26 cellular contexts compared by ENCODE assay signal in genomic region chr10:111083222-111084095, GRCh38. TPM values are rescaled to one million over a fixed set of nuclear protein-coding genes. Genes with fewer than 3 reads are reported as not detected.
DNase-seq lines count a peak whose midpoint lies in the region; ATAC-seq and TF ChIP-seq lines count a peak whose summit lies in the region.
"Had no signal": no experiment of that assay in that cellular context is flagged by ENCODE, and none has a peak within 500 bp of the region (broad histone marks: within the 10 kb centered on the region; RNA-seq: fewer than 3 reads in every experiment).

No MANE protein-coding gene starts in this region.

- H3K36me3 ChIP-seq in neural progenitor cell (no peaks in the 10 kb centered on the region), upper lobe of right lung (no peaks in the 10 kb centered on the region)
- H3K36me3 ChIP-seq: BLaER1 treated with 17β-estradiol and CSF1 and Interleukin-3, amounts not matched to agents 10 nM and 100 nM had no signal

- peak; percentile 7 for ATAC-seq in activated naive CD8-positive, alpha-beta T cell treated with anti-CD3 and anti-CD28 coated beads, Interleukin-2, amount 50 U/mL, for 24 hours
- ATAC-seq in upper lobe of right lung (peak; percentile 7), HG03045 (IDR thresholded peaks at IDR 0.05; ENCODE audit: unreplicated experiment) (no peak), HG03196 (IDR thresholded peaks at IDR 0.05; ENCODE audit: unreplicated experiment) (no peak)
- ATAC-seq: CD8-positive, alpha-beta T cell; GM12878; HCT116; HepG2; PC-3 had no signal

- no peak overlapping the region for H3K4me3 ChIP-seq in coronary artery
- H3K4me3 ChIP-seq in neural progenitor cell, result no peak overlapping the region
- no peak overlapping the region for H3K4me3 ChIP-seq in upper lobe of right lung
- H3K4me3 ChIP-seq: BLaER1 treated with 17β-estradiol and CSF1 and Interleukin-3, amounts not matched to agents 10 nM and 100 nM; GM12878; GM23248 had no signal

- H3K27ac ChIP-seq in coronary artery (no peak overlapping the region), neural progenitor cell (no peak overlapping the region), upper lobe of right lung (no peak overlapping the region), substantia nigra (ENCODE audit: low read depth, low read length, poor library complexity, severe bottlenecking) (no peak overlapping the region)
- H3K27ac ChIP-seq: BLaER1 treated with 17β-estradiol and CSF1 and Interleukin-3, amounts not matched to agents 10 nM and 100 nM; GM23248 had no signal

- H3K4me1 Mint-ChIP-seq in activated naive CD8-positive, alpha-beta T cell treated with anti-CD3 and anti-CD28 coated beads, Interleukin-2, amount 50 U/mL, for 24 hours, result no peaks in the 10 kb centered on the region
- H3K4me1 Mint-ChIP-seq in activated naive CD8-positive, alpha-beta T cell treated with anti-CD3 and anti-CD28 coated beads for 36 hours, result no peaks in the 10 kb centered on the region
- peaks cover 12% of the 10 kb centered on the region for H3K4me1 Mint-ChIP-seq in neural progenitor cell

- no peaks in the 10 kb centered on the region for H3K9me3 ChIP-seq in neural progenitor cell (ENCODE audit: low read depth)
- H3K9me3 ChIP-seq in upper lobe of right lung, result no peaks in the 10 kb centered on the region

- no peaks in the 10 kb centered on the region for H3K79me2 ChIP-seq in neural progenitor cell (ENCODE audit: low read depth)

- peaks cover 32% of the 10 kb centered on the region for H3K27me3 ChIP-seq in neural progenitor cell
- peaks cover 14% of the 10 kb centered on the region for H3K27me3 ChIP-seq in upper lobe of right lung
- H3K27me3 ChIP-seq: BLaER1 treated with 17β-estradiol and CSF1 and Interleukin-3, amounts not matched to agents 10 nM and 100 nM had no signal

- TF ChIP-seq CTCF in coronary artery (IDR thresholded peaks at IDR 0.05), result no peak
- no peak for TF ChIP-seq CTCF in neural progenitor cell (IDR thresholded peaks at IDR 0.05)
- no peak for TF ChIP-seq CTCF in upper lobe of right lung (IDR thresholded peaks at IDR 0.05)

- H3K4me2 ChIP-seq in neural progenitor cell, result no peak overlapping the region
- H3K4me2 ChIP-seq: BLaER1 treated with 17β-estradiol and CSF1 and Interleukin-3, amounts not matched to agents 10 nM and 100 nM had no signal

- no peaks in the 10 kb centered on the region for H3K4me1 ChIP-seq in neural progenitor cell
- peaks cover 3% of the 10 kb centered on the region for H3K4me1 ChIP-seq in upper lobe of right lung

- H3K4me3 Mint-ChIP-seq in activated naive CD8-positive, alpha-beta T cell treated with anti-CD3 and anti-CD28 coated beads, Interleukin-2, amount 50 U/mL, for 24 hours, result no peak overlapping the region
- H3K4me3 Mint-ChIP-seq in activated naive CD8-positive, alpha-beta T cell treated with anti-CD3 and anti-CD28 coated beads for 36 hours, result no peak overlapping the region
- no peak overlapping the region for H3K4me3 Mint-ChIP-seq in neural progenitor cell
- H3K4me3 Mint-ChIP-seq: CD8-positive, alpha-beta T cell had no signal

- no peaks in the 10 kb centered on the region for H3K9me3 Mint-ChIP-seq in activated naive CD8-positive, alpha-beta T cell treated with anti-CD3 and anti-CD28 coated beads, Interleukin-2, amount 50 U/mL, for 24 hours
- H3K9me3 Mint-ChIP-seq in activated naive CD8-positive, alpha-beta T cell treated with anti-CD3 and anti-CD28 coated beads for 36 hours, result peaks cover 2% of the 10 kb centered on the region
- peaks cover 12% of the 10 kb centered on the region for H3K9me3 Mint-ChIP-seq in neural progenitor cell
- H3K9me3 Mint-ChIP-seq: CD8-positive, alpha-beta T cell had no signal

- H3K27me3 Mint-ChIP-seq in activated naive CD8-positive, alpha-beta T cell treated with anti-CD3 and anti-CD28 coated beads, Interleukin-2, amount 50 U/mL, for 24 hours, result peaks cover 16% of the 10 kb centered on the region
- peaks cover 21% of the 10 kb centered on the region for H3K27me3 Mint-ChIP-seq in activated naive CD8-positive, alpha-beta T cell treated with anti-CD3 and anti-CD28 coated beads for 36 hours
- peaks cover 21% of the 10 kb centered on the region for H3K27me3 Mint-ChIP-seq in neural progenitor cell (ENCODE audit: insufficient read depth, low read depth)

- no peaks in the 10 kb centered on the region for H3F3A ChIP-seq in neural progenitor cell (ENCODE audit: low read depth)

- no peak overlapping the region for H2AFZ ChIP-seq in neural progenitor cell (replicated peaks)
- H2AFZ ChIP-seq: GM23248 had no signal

- no peaks in the 10 kb centered on the region for H4K20me1 ChIP-seq in neural progenitor cell (ENCODE audit: low read depth)
- H4K20me1 ChIP-seq: BLaER1 treated with 17β-estradiol and CSF1 and Interleukin-3, amounts not matched to agents 10 nM and 100 nM had no signal

- DNase-seq in activated naive CD8-positive, alpha-beta T cell treated with anti-CD3 and anti-CD28 coated beads, Interleukin-2, amount 50 U/mL, for 24 hours, result no peak
- no peak for DNase-seq in activated naive CD8-positive, alpha-beta T cell treated with anti-CD3 and anti-CD28 coated beads for 36 hours
- DNase-seq in coronary artery (ENCODE audit: low spot score) (peak; percentile 65), neural progenitor cell (ENCODE audit: low spot score) (no peak), upper lobe of right lung (no peak), substantia nigra (lab: John Stamatoyannopoulos, UW) (no peak)
- DNase-seq: DMS53, EL, KG1, NCI-H1105 treated with DMSO at 0.1 percent for 48 hours, NCI-H1694, NCI-H226, NCI-H524, NCI-H82, PC-3, RPMI8226, SIG-M5 had no signal

- intact Hi-C loops in upper lobe of right lung (cut with DNase I), result no loop called here

- no peak overlapping the region for H3K27ac Mint-ChIP-seq in activated naive CD8-positive, alpha-beta T cell treated with anti-CD3 and anti-CD28 coated beads, Interleukin-2, amount 50 U/mL, for 24 hours
- H3K27ac Mint-ChIP-seq in activated naive CD8-positive, alpha-beta T cell treated with anti-CD3 and anti-CD28 coated beads for 36 hours, result no peak overlapping the region
- peak overlapping the region; percentile 18 for H3K27ac Mint-ChIP-seq in neural progenitor cell
- H3K27ac Mint-ChIP-seq: CD8-positive, alpha-beta T cell had no signal

- H3K9ac ChIP-seq in neural progenitor cell, result no peak overlapping the region
- H3K9ac ChIP-seq: BLaER1 treated with 17β-estradiol and CSF1 and Interleukin-3, amounts not matched to agents 10 nM and 100 nM; GM23248 had no signal

- peaks cover 2% of the 10 kb centered on the region for H3K36me3 Mint-ChIP-seq in activated naive CD8-positive, alpha-beta T cell treated with anti-CD3 and anti-CD28 coated beads, Interleukin-2, amount 50 U/mL, for 24 hours (ENCODE audit: low read depth)
- peaks cover 2% of the 10 kb centered on the region for H3K36me3 Mint-ChIP-seq in activated naive CD8-positive, alpha-beta T cell treated with anti-CD3 and anti-CD28 coated beads for 36 hours
- peaks cover 2% of the 10 kb centered on the region for H3K36me3 Mint-ChIP-seq in neural progenitor cell
- H3K36me3 Mint-ChIP-seq: CD8-positive, alpha-beta T cell had no signal

RNA-seq across cellular contexts. Expression of gene ADRA2A, which starts 6.6 kb away (rescaled TPM):
- total RNA-seq in activated naive CD8-positive, alpha-beta T cell treated with anti-CD3 and anti-CD28 coated beads for 36 hours, result not detected
- 0.06 TPM in 1 of 2 replicates, not detected in the other for total RNA-seq in neural progenitor cell (ENCODE audit: low replicate concordance)
- 4.9 TPM for total RNA-seq in upper lobe of right lung
- total RNA-seq: A673; CD8-positive, alpha-beta T cell; HepG2; PC-3 had no signal

Comparison
In these comparisons a context has a peak if more than half of its experiments do, and no peak if none do; other contexts are left out.
1. ATAC-seq: peak in activated naive CD8-positive, alpha-beta T cell treated with anti-CD3 and anti-CD28 coated beads, Interleukin-2, amount 50 U/mL, for 24 hours (single experiment) and upper lobe of right lung (single experiment); none in HG03045 (single experiment) and HG03196 (single experiment).